In the genomic region with DNA sequence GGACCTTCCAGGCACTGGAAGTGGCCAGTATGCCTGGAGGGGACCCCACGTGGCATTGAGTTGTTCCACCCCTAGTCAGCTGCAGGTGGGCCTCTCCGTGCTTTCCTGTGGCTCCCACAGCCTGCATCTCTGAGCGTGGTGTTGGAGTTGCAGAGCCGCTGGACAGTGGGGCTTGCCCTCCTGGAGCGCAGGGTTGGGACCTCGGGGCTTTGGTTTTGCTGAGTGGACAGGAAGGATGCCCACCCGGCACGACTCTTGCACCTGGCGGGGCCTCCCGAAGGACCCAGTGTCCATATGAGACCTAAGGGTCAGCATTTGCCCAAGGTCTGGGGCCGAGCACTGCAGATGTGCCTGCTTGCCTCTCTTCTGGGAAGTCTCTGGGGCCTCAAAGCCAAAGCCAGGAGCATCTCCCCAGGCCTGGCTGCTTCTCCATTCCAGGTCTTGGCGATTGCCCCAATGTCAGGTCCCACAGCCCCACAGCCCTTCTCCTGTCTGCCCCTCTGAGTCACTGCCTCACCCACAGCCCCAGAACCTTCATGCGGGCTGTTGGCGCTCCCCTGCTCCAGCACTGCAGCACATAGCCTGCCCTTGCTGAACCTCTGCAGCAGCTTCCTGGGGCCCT, we compare ENCODE assay signal across 8 cellular contexts. TPM values are rescaled to one million over a fixed set of nuclear protein-coding genes. Genes with fewer than 3 reads are reported as not detected.
DNase-seq lines count a peak whose midpoint lies in the region; ATAC-seq lines count a peak whose summit lies in the region.

No MANE protein-coding gene starts in this region.

- H3K4me3 Mint-ChIP-seq in activated CD8-positive, alpha-beta memory T cell treated with anti-CD3 and anti-CD28 coated beads, Interleukin-2, amount 10 ng/mL, durations not matched to agents 7 days and 5 days = peak overlapping the region; percentile 76
- peak overlapping the region; percentile 86 for H3K4me3 Mint-ChIP-seq in activated T-cell treated with anti-CD3 and anti-CD28 coated beads, Interleukin-2, amount 50 U/mL, for 24 hours
- peak overlapping the region; percentile 80 to 86 (median 83) for H3K4me3 Mint-ChIP-seq in immature natural killer cell

- no peak for DNase-seq in activated CD8-positive, alpha-beta memory T cell treated with anti-CD3 and anti-CD28 coated beads, Interleukin-2, amount 10 ng/mL, durations not matched to agents 7 days and 5 days
- no peak for DNase-seq in activated CD8-positive, alpha-beta memory T cell treated with anti-CD3 and anti-CD28 coated beads, Interleukin-2, amount 50 U/mL, for 48 hours
- no peak for DNase-seq in activated T-cell treated with anti-CD3 and anti-CD28 coated beads, Interleukin-2, amount 50 U/mL, for 24 hours
- DNase-seq in immature natural killer cell (no peak), substantia nigra (lab: John Stamatoyannopoulos, UW) (no peak), pons (ENCODE audit: low spot score) (no peak)

- CTCF ChIA-PET in activated CD8-positive, alpha-beta memory T cell treated with anti-CD3 and anti-CD28 coated beads, Interleukin-2, amount 10 ng/mL, durations not matched to agents 7 days and 5 days (lab: Charles Lee) = interaction anchor here (0.7 to 1.1 kb wide), 3 partner anchors 15 to 226 kb away, joined by 3 to 4 read pairs (median 3); no protein-coding TSS in a partner anchor

- no peaks in the 10 kb centered on the region for H3K36me3 Mint-ChIP-seq in activated CD8-positive, alpha-beta memory T cell treated with anti-CD3 and anti-CD28 coated beads, Interleukin-2, amount 10 ng/mL, durations not matched to agents 7 days and 5 days
- H3K36me3 Mint-ChIP-seq in activated T-cell treated with anti-CD3 and anti-CD28 coated beads, Interleukin-2, amount 50 U/mL, for 24 hours (ENCODE audit: low read depth) = peaks cover 6% of the 10 kb centered on the region
- H3K36me3 Mint-ChIP-seq in immature natural killer cell = no peaks in the 10 kb centered on the region

- peaks cover 35% of the 10 kb centered on the region for H3K4me1 Mint-ChIP-seq in activated CD8-positive, alpha-beta memory T cell treated with anti-CD3 and anti-CD28 coated beads, Interleukin-2, amount 10 ng/mL, durations not matched to agents 7 days and 5 days
- H3K4me1 Mint-ChIP-seq in activated T-cell treated with anti-CD3 and anti-CD28 coated beads, Interleukin-2, amount 50 U/mL, for 24 hours (ENCODE audit: low read depth) = peaks cover 37% of the 10 kb centered on the region
- peaks cover 22 to 30% of the 10 kb centered on the region in 2 donors for H3K4me1 Mint-ChIP-seq in immature natural killer cell

- no peak overlapping the region for H3K27ac Mint-ChIP-seq in activated CD8-positive, alpha-beta memory T cell treated with anti-CD3 and anti-CD28 coated beads, Interleukin-2, amount 10 ng/mL, durations not matched to agents 7 days and 5 days
- peak overlapping the region; percentile 84 for H3K27ac Mint-ChIP-seq in activated T-cell treated with anti-CD3 and anti-CD28 coated beads, Interleukin-2, amount 50 U/mL, for 24 hours
- H3K27ac Mint-ChIP-seq in immature natural killer cell = peak overlapping the region in 4 of 6 donors; percentile 60 to 85 (median 73)

- peak overlapping the region; percentile 92 for H3K27ac ChIP-seq in substantia nigra (ENCODE audit: low read depth, low read length, poor library complexity, severe bottlenecking)

- ATAC-seq in activated CD8-positive, alpha-beta memory T cell treated with anti-CD3 and anti-CD28 coated beads, Interleukin-2, amount 10 ng/mL, durations not matched to agents 7 days and 5 days = no peak
- no peak for ATAC-seq in GM21717 (IDR thresholded peaks at IDR 0.05; ENCODE audit: unreplicated experiment)
- no peak for ATAC-seq in GM18907 (IDR thresholded peaks at IDR 0.05; ENCODE audit: unreplicated experiment)

- H3K9me3 Mint-ChIP-seq in activated CD8-positive, alpha-beta memory T cell treated with anti-CD3 and anti-CD28 coated beads, Interleukin-2, amount 10 ng/mL, durations not matched to agents 7 days and 5 days (ENCODE audit: low read depth) = no peaks in the 10 kb centered on the region
- H3K9me3 Mint-ChIP-seq in activated T-cell treated with anti-CD3 and anti-CD28 coated beads, Interleukin-2, amount 50 U/mL, for 24 hours = no peaks in the 10 kb centered on the region
- no peaks in the 10 kb centered on the region for H3K9me3 Mint-ChIP-seq in immature natural killer cell

- no peaks in the 10 kb centered on the region for H3K27me3 Mint-ChIP-seq in activated CD8-positive, alpha-beta memory T cell treated with anti-CD3 and anti-CD28 coated beads, Interleukin-2, amount 10 ng/mL, durations not matched to agents 7 days and 5 days
- H3K27me3 Mint-ChIP-seq in activated T-cell treated with anti-CD3 and anti-CD28 coated beads, Interleukin-2, amount 50 U/mL, for 24 hours = no peaks in the 10 kb centered on the region
- peaks cover 7 to 14% (median 12%) of the 10 kb centered on the region in 3 donors for H3K27me3 Mint-ChIP-seq in immature natural killer cell (ENCODE audit: low read depth in 3 of 3)

RNA-seq across cellular contexts. Expression of gene PACS2, which starts 1.5 kb away (rescaled TPM):
- 10 to 100 TPM; 27.8 to 40.2 TPM for total RNA-seq in activated CD8-positive, alpha-beta memory T cell treated with anti-CD3 and anti-CD28 coated beads, Interleukin-2, amount 10 ng/mL, durations not matched to agents 7 days and 5 days
- polyA plus RNA-seq in immature natural killer cell = 1 to 10 TPM; 2.0 to 3.3 (median 2.7) TPM

RNA-seq across cellular contexts. Expression of gene BRF1, which starts 15.3 kb away (rescaled TPM):
- 10 to 100 TPM; 32.2 to 51.8 TPM for total RNA-seq in activated CD8-positive, alpha-beta memory T cell treated with anti-CD3 and anti-CD28 coated beads, Interleukin-2, amount 10 ng/mL, durations not matched to agents 7 days and 5 days
- polyA plus RNA-seq in immature natural killer cell = 10 to 100 TPM in 1 of 3 donors, 1 to 10 TPM in 2; 2.9 to 11.0 (median 8.0) TPM
